In genomic region chr2:63891488-63892030, GRCh38 we compare ENCODE assay signal across 22 cellular contexts. TPM values are rescaled to one million over a fixed set of nuclear protein-coding genes. Genes with fewer than 3 reads are reported as not detected.
DNase-seq lines count a peak whose midpoint lies in the region; ATAC-seq and TF ChIP-seq lines count a peak whose summit lies in the region.
"Had no signal": no experiment of that assay in that cellular context is flagged by ENCODE, and none has a peak within 500 bp of the region (broad histone marks: within the 10 kb centered on the region; RNA-seq: fewer than 3 reads in every experiment).

No MANE protein-coding gene starts in this region.

- no CpG with 5 or more reads among the region's 1 CpG for WGBS in H9 (ENCODE audit: extremely low coverage, insufficient read length, low lambda C conversion rate)

- no peaks in the 10 kb centered on the region for H3K9me3 Mint-ChIP-seq in H9
- H3K9me3 Mint-ChIP-seq in central memory CD8-positive, alpha-beta T cell, result no peaks in the 10 kb centered on the region
- H3K9me3 Mint-ChIP-seq: activated B cell treated with CpG ODN at 0.5 μM for 24 hours; activated CD8-positive, alpha-beta T cell treated with anti-CD3 and anti-CD28 coated beads for 36 hours; memory B cell; stimulated activated memory B cell treated with anti-CD40 and anti-IgM and Interleukin-4, amounts not matched to agents 10 μg/mL and 1 μg/mL and 100 μg/mL, for 72 hours; T-helper 2 cell treated with Interferon-gamma antibody and Interleukin-4, amounts not matched to agents 5 μg/mL and 100 μg/mL, for 36 hours had no signal

- no peak overlapping the region for H3K23ac ChIP-seq in H9 (ENCODE audit: insufficient read length, low read depth, low read length)

- no peak overlapping the region for H2AFZ ChIP-seq in H9 (ENCODE audit: low read length)

- H2BK12ac ChIP-seq in H9 (ENCODE audit: insufficient read length, low read depth, low read length), result no peak overlapping the region

- no peaks in the 10 kb centered on the region for H3K23me2 ChIP-seq in H9 (ENCODE audit: insufficient read length, low read depth, low read length, poor library complexity, severe bottlenecking)

- no peaks in the 10 kb centered on the region for H3K9me3 ChIP-seq in H9 (ENCODE audit: control insufficient read depth, low read depth, low read length)
- H3K9me3 ChIP-seq: breast epithelium, esophagus muscularis mucosa, gastroesophageal sphincter, tibial artery had no signal

- ATAC-seq in central memory CD8-positive, alpha-beta T cell (replicated peaks; ENCODE audit: extremely low read depth, poor library complexity, severe bottlenecking), result no peak
- ATAC-seq in HG02970 (IDR thresholded peaks at IDR 0.05; ENCODE audit: low FRiP score, unreplicated experiment) (no peak), HG03139 (IDR thresholded peaks at IDR 0.05; ENCODE audit: unreplicated experiment) (no peak), HG03039 (IDR thresholded peaks at IDR 0.05; ENCODE audit: unreplicated experiment) (no peak)
- ATAC-seq: activated CD8-positive, alpha-beta T cell treated with anti-CD3 and anti-CD28 coated beads for 36 hours; gastroesophageal sphincter; stimulated activated memory B cell treated with anti-CD40 and anti-IgM and Interleukin-4, amounts not matched to agents 10 μg/mL and 1 μg/mL and 100 μg/mL, for 72 hours had no signal

- H2BK20ac ChIP-seq in H9 (ENCODE audit: low read depth, low read length, poor library complexity, severe bottlenecking), result no peak overlapping the region

- H4K91ac ChIP-seq in H9 (ENCODE audit: insufficient read length, low read depth, low read length), result no peak overlapping the region

- no peak overlapping the region for H3T11ph ChIP-seq in H9 (ENCODE audit: low read length)

- H3K79me2 ChIP-seq in H9 (ENCODE audit: insufficient read depth, low read length), result no peaks in the 10 kb centered on the region

- no peak overlapping the region for H3K14ac ChIP-seq in H9 (ENCODE audit: insufficient read depth, low read length)

- no peak overlapping the region for H2BK120ac ChIP-seq in H9 (ENCODE audit: low read depth, low read length, poor library complexity, severe bottlenecking)

- no peak overlapping the region for H3K56ac ChIP-seq in H9 (ENCODE audit: insufficient read length, low read depth, low read length)

- H3K27me3 ChIP-seq in H9 (ENCODE audit: insufficient read depth, low read length), result no peaks in the 10 kb centered on the region
- H3K27me3 ChIP-seq: breast epithelium, esophagus muscularis mucosa, gastroesophageal sphincter, tibial artery had no signal

- TF ChIP-seq CTCF in H9 (conservative IDR thresholded peaks at IDR 0.05), result no peak

- H3K4me1 Mint-ChIP-seq in H9, result peaks cover 15 to 16% of the 10 kb centered on the region in 2 experiments
- H3K4me1 Mint-ChIP-seq in central memory CD8-positive, alpha-beta T cell, result no peaks in the 10 kb centered on the region
- H3K4me1 Mint-ChIP-seq: activated B cell treated with CpG ODN at 0.5 μM for 24 hours; memory B cell; stimulated activated memory B cell treated with anti-CD40 and anti-IgM and Interleukin-4, amounts not matched to agents 10 μg/mL and 1 μg/mL and 100 μg/mL, for 72 hours had no signal

- H2BK5ac ChIP-seq in H9 (ENCODE audit: insufficient read length, low read length), result no peak overlapping the region

- H4K20me1 ChIP-seq in H9 (ENCODE audit: control insufficient read depth, insufficient read depth, insufficient read length), result no peaks in the 10 kb centered on the region

- no peaks in the 10 kb centered on the region for H3K79me1 ChIP-seq in H9 (ENCODE audit: insufficient read depth, low read depth, low read length, poor library complexity, severe bottlenecking)

- peaks cover 30 to 80% (median 66%) of the 10 kb centered on the region in 3 experiments for H3K36me3 Mint-ChIP-seq in H9 (ENCODE audit: insufficient read depth in 1 of 3, low read depth in 3 of 3)
- peaks cover 50% of the 10 kb centered on the region for H3K36me3 Mint-ChIP-seq in central memory CD8-positive, alpha-beta T cell (ENCODE audit: insufficient read depth)

- peak overlapping the region in 2 of 3 experiments; percentile 28 to 91; a peak in 2 of 7 replicates for H3K27ac Mint-ChIP-seq in H9
- peak overlapping the region; percentile 6 for H3K27ac Mint-ChIP-seq in central memory CD8-positive, alpha-beta T cell (ENCODE audit: low read depth)
- H3K27ac Mint-ChIP-seq: activated B cell treated with CpG ODN at 0.5 μM for 24 hours; memory B cell; progenitor cell of endocrine pancreas; stimulated activated memory B cell treated with anti-CD40 and anti-IgM and Interleukin-4, amounts not matched to agents 10 μg/mL and 1 μg/mL and 100 μg/mL, for 72 hours; T-helper 2 cell treated with Interferon-gamma antibody and Interleukin-4, amounts not matched to agents 5 μg/mL and 100 μg/mL, for 36 hours had no signal

- H3K4me2 ChIP-seq in H9 (ENCODE audit: insufficient read depth, insufficient read length, low read length), result no peak overlapping the region

- DNase-seq in Ammon's horn (ENCODE audit: low spot score), result peak; percentile 44
- DNase-seq in H9, result no peak
- DNase-seq in central memory CD8-positive, alpha-beta T cell (ENCODE audit: low spot score in 2 of 2), result no peak
- peak; percentile 8 for DNase-seq in midbrain (lab: John Stamatoyannopoulos, UW)
- DNase-seq in NCI-H82 (lab: John Stamatoyannopoulos, UW), result no peak
- DNase-seq: activated B cell treated with CpG ODN at 0.5 μM for 24 hours; activated CD8-positive, alpha-beta T cell treated with anti-CD3 and anti-CD28 coated beads for 36 hours; HCEC 1CT; NCI-H1105; NCI-H2081; NCI-H446 treated with DMSO at 0.1 percent for 48 hours; tibial artery had no signal

- no peak overlapping the region for H4K5ac ChIP-seq in H9 (ENCODE audit: insufficient read length, low read depth, low read length)

- no peak overlapping the region for H2AK5ac ChIP-seq in H9 (ENCODE audit: insufficient read length, low read length)

- H3K18ac ChIP-seq in H9 (ENCODE audit: insufficient read length, low read depth, low read length), result no peak overlapping the region

- no peaks in the 10 kb centered on the region; the same call in 1 of the 2 replicates for H3K27me3 Mint-ChIP-seq in H9 (ENCODE audit: low read depth)
- H3K27me3 Mint-ChIP-seq in central memory CD8-positive, alpha-beta T cell, result no peaks in the 10 kb centered on the region
- H3K27me3 Mint-ChIP-seq: activated B cell treated with CpG ODN at 0.5 μM for 24 hours; activated CD8-positive, alpha-beta T cell treated with anti-CD3 and anti-CD28 coated beads for 36 hours; memory B cell; progenitor cell of endocrine pancreas; stimulated activated memory B cell treated with anti-CD40 and anti-IgM and Interleukin-4, amounts not matched to agents 10 μg/mL and 1 μg/mL and 100 μg/mL, for 72 hours had no signal

- H3K4me1 ChIP-seq in H9 (ENCODE audit: insufficient read depth, low read length), result peaks cover under 1% of the 10 kb centered on the region; the same call in 1 of the 2 replicates

- H3K4ac ChIP-seq in H9 (ENCODE audit: low read depth, low read length), result no peak overlapping the region

- no peak overlapping the region for H4K8ac ChIP-seq in H9 (replicated peaks; ENCODE audit: insufficient read length, low read depth, low read length)

- H3K4me3 Mint-ChIP-seq in H9, result no peak overlapping the region
- no peak overlapping the region for H3K4me3 Mint-ChIP-seq in central memory CD8-positive, alpha-beta T cell
- H3K4me3 Mint-ChIP-seq: activated B cell treated with CpG ODN at 0.5 μM for 24 hours; activated CD8-positive, alpha-beta T cell treated with anti-CD3 and anti-CD28 coated beads for 36 hours; memory B cell; stimulated activated memory B cell treated with anti-CD40 and anti-IgM and Interleukin-4, amounts not matched to agents 10 μg/mL and 1 μg/mL and 100 μg/mL, for 72 hours; T-helper 2 cell treated with Interferon-gamma antibody and Interleukin-4, amounts not matched to agents 5 μg/mL and 100 μg/mL, for 36 hours had no signal

- H3K27ac ChIP-seq in H9 (ENCODE audit: insufficient read length, low read depth, low read length), result no peak overlapping the region
- H3K27ac ChIP-seq: tibial artery had no signal

- H2BK15ac ChIP-seq in H9 (ENCODE audit: low read depth, low read length), result no peak overlapping the region

- H3K9ac ChIP-seq in H9 (ENCODE audit: extremely low read depth, insufficient read length, low read length), result no peak overlapping the region

RNA-seq across cellular contexts. Expression of gene UGP2, which starts 49.9 kb away (rescaled TPM):
- total RNA-seq in H9 (2021), result 848 and 883 TPM in 2 replicates

Comparison
In these comparisons a context has a peak if more than half of its experiments do, and no peak if none do; other contexts are left out.
1. DNase-seq: peak in Ammon's horn (single experiment) and midbrain (single experiment); none in H9 (single experiment), central memory CD8-positive, alpha-beta T cell (0 of 2) and NCI-H82 (single experiment).